9 cellular contexts compared by ENCODE assay signal in genomic region chr2:207619764-207620203, GRCh38. TPM values are rescaled to one million over a fixed set of nuclear protein-coding genes. Genes with fewer than 3 reads are reported as not detected.
DNase-seq lines count a peak whose midpoint lies in the region; ATAC-seq and TF ChIP-seq lines count a peak whose summit lies in the region.
"Had no signal": no experiment of that assay in that cellular context is flagged by ENCODE, and none has a peak within 500 bp of the region (broad histone marks: within the 10 kb centered on the region; RNA-seq: fewer than 3 reads in every experiment).

No MANE protein-coding gene starts in this region.

- no peak for TF ChIP-seq CTCF in lower lobe of right lung (IDR thresholded peaks at IDR 0.05)

- no peak overlapping the region for H3K4me3 ChIP-seq in lower lobe of right lung
- H3K4me3 ChIP-seq: MG63 had no signal

- peaks cover 37% of the 10 kb centered on the region for H3K36me3 ChIP-seq in lower lobe of right lung

- in situ Hi-C loops in ACHN (cut with HindIII; ENCODE audit: low pct_ligation_motif_present, low pct_unique_long_range_greater_than_20kb, low sequenced_read_pairs): no loop called here

- intact Hi-C loops in lower lobe of right lung (cut with DNase I): no loop called here

- no peaks in the 10 kb centered on the region for H3K27me3 ChIP-seq in lower lobe of right lung (ENCODE audit: low read depth)
- H3K27me3 ChIP-seq: MG63 had no signal

- peaks cover 25% of the 10 kb centered on the region for H3K4me1 ChIP-seq in lower lobe of right lung

- H3K27ac ChIP-seq in lower lobe of right lung: no peak overlapping the region
- no peak overlapping the region for H3K27ac ChIP-seq in caudate nucleus (ENCODE audit: low read depth, low read length)

- ATAC-seq in GM18520 (IDR thresholded peaks at IDR 0.05; ENCODE audit: unreplicated experiment) (peak; percentile 35), HG02623 (IDR thresholded peaks at IDR 0.05; ENCODE audit: unreplicated experiment) (peak; percentile 35), lower lobe of right lung (peak; percentile 29 to 59)

- no peaks in the 10 kb centered on the region for H3K9me3 ChIP-seq in lower lobe of right lung
- H3K9me3 ChIP-seq: MG63 had no signal

- peak; percentile 6 for DNase-seq in NCI-H69 (lab: John Stamatoyannopoulos, UW)
- no peak for DNase-seq in lower lobe of right lung
- no peak for DNase-seq in hippocampal formation (lab: John Stamatoyannopoulos, UW)
- DNase-seq in NK-92 treated with Interleukin-12 subunit alpha and Interleukin-12 subunit beta, amount 100 ng/mL, for 24 hours (lab: John Stamatoyannopoulos, UW): no peak
- DNase-seq in caudate nucleus (lab: John Stamatoyannopoulos, UW): no peak
- no peak for DNase-seq in ACHN
- DNase-seq: MG63 had no signal

RNA-seq across cellular contexts. Expression of gene METTL21A, which starts 5.4 kb away (rescaled TPM):
- total RNA-seq in lower lobe of right lung: 12.7 TPM
